In the genomic region with DNA sequence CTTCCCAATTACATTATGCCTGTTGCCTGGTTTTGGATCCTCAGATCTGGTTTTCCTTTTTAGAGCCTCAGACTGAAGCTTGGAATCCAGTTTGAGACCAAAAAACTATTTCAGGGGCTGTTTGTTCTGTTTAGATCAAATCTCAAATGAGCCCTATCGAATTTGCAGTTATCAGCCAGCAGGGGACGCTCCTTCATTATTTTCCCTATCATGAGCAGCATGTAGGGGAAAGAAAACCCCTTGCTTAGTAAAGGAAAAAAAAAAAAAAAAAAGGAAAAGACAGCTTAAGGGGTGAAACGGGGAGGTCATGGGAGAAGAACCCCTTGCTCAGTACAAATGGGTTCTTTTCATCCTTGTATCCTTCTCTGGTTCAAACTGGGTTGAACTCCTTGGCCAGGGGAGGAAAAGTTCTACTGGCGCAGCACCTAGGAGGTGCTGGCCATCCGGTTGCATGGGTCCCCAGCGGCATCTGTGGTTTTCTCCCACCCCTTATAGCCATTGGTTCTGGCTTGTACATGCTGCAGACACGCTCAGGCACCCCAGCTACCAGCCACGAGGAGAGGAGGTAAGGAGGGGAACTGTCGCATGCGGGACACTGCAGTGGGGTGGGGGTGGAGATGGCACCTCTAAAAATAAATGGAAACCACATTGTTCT, we compare ENCODE assay signal across 1 cellular context.
TF ChIP-seq lines count a peak whose summit lies in the region.

No MANE protein-coding gene starts in this region.

TF ChIP-seq in HCT116, 20 proteins besides CTCF, POLR2A, EP300 and RAD21 (continued from another document):
- TF ChIP-seq ZFX (IDR thresholded peaks at IDR 0.05) (no peak), EZH2phosphoT487 (IDR thresholded peaks at IDR 0.05; ENCODE audit: borderline replicate concordance) (no peak), CEBPB (IDR thresholded peaks at IDR 0.05; ENCODE audit: low read depth) (no peak), EGR1 (IDR thresholded peaks at IDR 0.05; ENCODE audit: low read depth) (no peak), ZBTB33 (IDR thresholded peaks at IDR 0.05; ENCODE audit: extremely low read depth, insufficient replicate concordance, low read length) (no peak), ZNF274 (IDR thresholded peaks at IDR 0.05; ENCODE audit: low read depth, low read length) (no peak)
